In the genomic region with DNA sequence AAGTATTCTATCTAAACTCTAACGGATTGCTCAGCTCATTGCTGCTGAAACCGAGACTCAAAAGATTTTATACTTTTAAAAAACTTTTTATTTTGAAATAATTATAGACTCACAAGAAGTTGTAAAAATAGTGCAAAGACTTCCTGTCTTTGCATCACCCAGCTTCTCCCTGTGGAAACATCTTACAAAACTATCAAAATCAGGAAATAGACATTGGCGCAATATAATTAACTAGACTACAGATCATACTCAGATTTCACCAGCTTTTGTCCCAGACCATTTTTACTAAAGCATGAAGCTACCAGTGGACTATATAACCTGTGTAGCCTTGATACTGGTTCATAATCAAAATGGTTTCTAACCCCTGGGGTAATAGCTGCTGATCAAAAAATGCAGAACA, we compare ENCODE assay signal across 17 cellular contexts.
DNase-seq lines count a peak whose midpoint lies in the region; ATAC-seq and TF ChIP-seq lines count a peak whose summit lies in the region.
"Had no signal": no experiment of that assay in that cellular context is flagged by ENCODE, and none has a peak within 500 bp of the region (broad histone marks: within the 10 kb centered on the region; RNA-seq: fewer than 3 reads in every experiment).

No MANE protein-coding gene starts in this region.

- H3K36me3 ChIP-seq in BLaER1: no peaks in the 10 kb centered on the region
- no peaks in the 10 kb centered on the region for H3K36me3 ChIP-seq in Loucy (ENCODE audit: insufficient read depth, low read length)
- no peaks in the 10 kb centered on the region for H3K36me3 ChIP-seq in SK-N-MC (ENCODE audit: insufficient read depth, low read length)
- H3K36me3 ChIP-seq in tibial artery: no peaks in the 10 kb centered on the region

- DNase-seq in SK-N-MC (ENCODE audit: low read depth, low spot score): peak; percentile 63
- DNase-seq in tibial artery: no peak
- DNase-seq in NCI-H2107 (lab: John Stamatoyannopoulos, UW): no peak
- DNase-seq in foreskin keratinocyte: no peak
- DNase-seq in activated CD4-positive, alpha-beta T cell treated with anti-CD3 and anti-CD28 coated beads for 4 hours: no peak
- DNase-seq: CD8-positive, alpha-beta memory T cell; KG1; NCI-H187; NCI-H748 treated with DMSO at 0.1 percent for 48 hours; PC-9; RPMI8226; SHP77; T-cell had no signal

- H3K4me2 ChIP-seq in BLaER1: peak overlapping the region; percentile 57
- H3K4me2 ChIP-seq in Loucy (ENCODE audit: low read depth, low read length, poor library complexity, severe bottlenecking): peak overlapping the region; percentile 4
- H3K4me2 ChIP-seq: A549, PC-9 had no signal

- H3K9ac ChIP-seq in BLaER1 (no peak overlapping the region), Loucy (ENCODE audit: low read depth, low read length, poor library complexity, severe bottlenecking) (peak overlapping the region; percentile 25), SK-N-MC (ENCODE audit: insufficient read length) (peak overlapping the region; percentile 59)

- no peaks in the 10 kb centered on the region for H3K79me2 ChIP-seq in Loucy (ENCODE audit: insufficient read depth, low read length)

- no peaks in the 10 kb centered on the region for H4K20me1 ChIP-seq in BLaER1
- no peaks in the 10 kb centered on the region for H4K20me1 ChIP-seq in Loucy (ENCODE audit: insufficient read depth, low read length, poor library complexity, severe bottlenecking)

- H2AFZ ChIP-seq in Loucy (ENCODE audit: low read length): no peak overlapping the region
- H2AFZ ChIP-seq: PC-9 had no signal

- no peak for ATAC-seq in foreskin keratinocyte
- ATAC-seq: A549, SK-N-SH treated with all-trans-retinoic acid at 6 μM for 48 hours, T-cell had no signal

- H3K4me1 ChIP-seq in BLaER1: peaks cover 62% of the 10 kb centered on the region
- H3K4me1 ChIP-seq in Loucy (ENCODE audit: insufficient read depth, low read length, poor library complexity, severe bottlenecking): peaks cover 59% of the 10 kb centered on the region
- H3K4me1 ChIP-seq in tibial artery: peaks cover 0 to 66% (median 26%) of the 10 kb centered on the region in 4 donors
- H3K4me1 ChIP-seq in foreskin keratinocyte: no peaks in the 10 kb centered on the region

- no peak overlapping the region for H3K4me3 ChIP-seq in BLaER1
- H3K4me3 ChIP-seq in Loucy (ENCODE audit: low read length, poor library complexity, severe bottlenecking): no peak overlapping the region
- peak overlapping the region; percentile 36; the same call in 1 of the 2 replicates for H3K4me3 ChIP-seq in SK-N-MC
- no peak overlapping the region for H3K4me3 ChIP-seq in tibial artery
- H3K4me3 ChIP-seq: A549, PC-9 had no signal

- TF ChIP-seq CTCF in Loucy (conservative IDR thresholded peaks at IDR 0.05; ENCODE audit: low read length) (no peak), tibial artery (IDR thresholded peaks at IDR 0.05) (no peak), foreskin keratinocyte (conservative IDR thresholded peaks at IDR 0.05) (no peak)

- no peaks in the 10 kb centered on the region for H3F3A ChIP-seq in Loucy (ENCODE audit: low read depth)

- no peaks in the 10 kb centered on the region for H3K27me3 ChIP-seq in BLaER1
- no peaks in the 10 kb centered on the region for H3K27me3 ChIP-seq in Loucy (ENCODE audit: insufficient read depth, low read length, poor library complexity, severe bottlenecking)
- no peaks in the 10 kb centered on the region for H3K27me3 ChIP-seq in tibial artery
- no peaks in the 10 kb centered on the region for H3K27me3 ChIP-seq in foreskin keratinocyte

- H3K27ac ChIP-seq in BLaER1 (no peak overlapping the region), SK-N-MC (peak overlapping the region; percentile 95), tibial artery (peak overlapping the region; percentile 53 to 57), foreskin keratinocyte (no peak overlapping the region)
- H3K27ac ChIP-seq: A549, PC-9 had no signal

- H3K9me3 ChIP-seq in BLaER1 (no peaks in the 10 kb centered on the region), Loucy (ENCODE audit: insufficient read depth, low read depth, low read length) (no peaks in the 10 kb centered on the region), SK-N-MC (ENCODE audit: low read depth, low read length) (no peaks in the 10 kb centered on the region), tibial artery (no peaks in the 10 kb centered on the region)
- H3K9me3 ChIP-seq: A549 had no signal

- intact Hi-C loops in tibial artery (cut with DNase I; ENCODE audit: low total_unique reads): no loop called here

- H3K9me2 ChIP-seq in Loucy (replicated peaks; ENCODE audit: low read depth, low read length): no peaks in the 10 kb centered on the region

Comparison
In these comparisons a context has a peak if more than half of its experiments do, and no peak if none do; other contexts are left out.
1. H3K27ac ChIP-seq: peak in SK-N-MC (single experiment) and tibial artery (2 of 2); none in BLaER1 (single experiment) and foreskin keratinocyte (single experiment).